28 cellular contexts compared by ENCODE assay signal in the genomic region with DNA sequence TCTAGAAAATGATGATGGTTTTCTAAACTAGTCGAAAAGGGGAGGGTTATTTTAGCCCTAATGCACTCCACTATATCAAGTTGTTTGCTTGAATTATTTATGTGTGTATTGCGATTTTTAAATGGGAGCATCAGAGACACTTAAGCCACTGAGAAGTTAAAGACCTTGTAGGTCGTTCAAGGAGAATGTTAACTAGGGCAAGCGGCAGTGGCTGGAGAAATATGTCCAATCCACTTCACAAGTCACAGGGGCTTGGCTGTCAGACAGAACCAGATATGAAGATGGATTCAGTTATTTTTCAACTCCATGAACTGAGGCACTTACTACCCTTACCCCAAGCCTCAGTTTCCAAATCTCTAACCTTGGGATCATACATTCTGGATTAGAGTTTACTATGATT.
"Had no signal": no experiment of that assay in that cellular context is flagged by ENCODE, and none has a peak within 500 bp of the region (broad histone marks: within the 10 kb centered on the region; RNA-seq: fewer than 3 reads in every experiment).

No MANE protein-coding gene starts in this region.

- DNase-seq: islet precursor cell; mesendoderm; naive B cell; natural killer cell; nephron progenitor cell; occipital lobe; psoas muscle; stimulated activated CD4-positive, alpha-beta T cell treated with anti-CD3 and anti-CD28 coated beads, Interleukin-12 subunit alpha, Interleukin-12 subunit beta, amount 100 ng/mL, for 4 hours; stimulated activated CD4-positive, alpha-beta T cell treated with anti-CD3 and anti-CD28 coated beads, Interleukin-15, amount 100 ng/mL, for 24 hours; stimulated activated CD4-positive, alpha-beta T cell treated with anti-CD3 and anti-CD28 coated beads, Interleukin-2, amount 100 ng/mL, for 24 hours; stimulated activated CD4-positive, alpha-beta T cell treated with anti-CD3 and anti-CD28 coated beads, Interleukin-4, amount 100 ng/mL, for 1 hour; stimulated activated naive B cell treated with anti-CD40 and anti-IgM and Interleukin-4, amounts not matched to agents 10 μg/mL and 1 μg/mL and 100 μg/mL, for 72 hours; stimulated activated naive CD8-positive, alpha-beta T cell treated with anti-CD3 and anti-CD28 coated beads, Interleukin-15, Interleukin-2, amounts not matched to agents 100 U/mL and 50 U/mL, for 24 hours; stomach; tibial artery; trophoblast cell; upper lobe of right lung had no signal

- H3K79me2 ChIP-seq: hepatocyte, parathyroid adenoma had no signal

- H3K27ac ChIP-seq: hepatocyte, neural progenitor cell, neutrophil, parathyroid adenoma, psoas muscle, stomach, suprapubic skin, thoracic aorta, tibial artery, upper lobe of right lung had no signal

- H3K4me1 ChIP-seq: neural progenitor cell, parathyroid adenoma, stomach, upper lobe of right lung had no signal

- H3K4me2 ChIP-seq: hepatocyte, neural progenitor cell had no signal

- H3K4me3 ChIP-seq: hepatocyte, lung, neural progenitor cell, psoas muscle, skin epidermis, stomach, suprapubic skin, thoracic aorta, tibial artery, upper lobe of right lung had no signal

- H3K9me3 ChIP-seq: neutrophil, psoas muscle, stomach, suprapubic skin, thoracic aorta, tibial artery, upper lobe of right lung had no signal

- H3K27me3 ChIP-seq: hepatocyte, neural progenitor cell, neutrophil, stomach, suprapubic skin, tibial artery, upper lobe of right lung had no signal

- H3K36me3 ChIP-seq: neural progenitor cell, neutrophil, stomach, suprapubic skin, thoracic aorta, tibial artery, upper lobe of right lung had no signal

- H3K9ac ChIP-seq: neural progenitor cell, parathyroid adenoma had no signal

- ATAC-seq: left lobe of liver; natural killer cell; psoas muscle; sciatic nerve; stimulated activated naive B cell treated with anti-CD40 and anti-IgM and Interleukin-4, amounts not matched to agents 10 μg/mL and 1 μg/mL and 100 μg/mL, for 72 hours; stimulated activated naive CD8-positive, alpha-beta T cell treated with anti-CD3 and anti-CD28 coated beads, Interleukin-15, Interleukin-2, amounts not matched to agents 100 U/mL and 50 U/mL, for 24 hours; upper lobe of right lung had no signal

- H2AFZ ChIP-seq: hepatocyte, neural progenitor cell, parathyroid adenoma had no signal

- FAIRE-seq: urothelium cell line had no signal
